In genomic region chr7:136530831-136531230, GRCh38 we compare ENCODE assay signal across 22 cellular contexts.
"Had no signal": no experiment of that assay in that cellular context is flagged by ENCODE, and none has a peak within 500 bp of the region (broad histone marks: within the 10 kb centered on the region; RNA-seq: fewer than 3 reads in every experiment).

No MANE protein-coding gene starts in this region.

- H3K27ac Mint-ChIP-seq: activated CD4-positive, alpha-beta T cell treated with anti-CD3 and anti-CD28 coated beads for 36 hours; activated CD8-positive, alpha-beta memory T cell treated with anti-CD3 and anti-CD28 coated beads, Interleukin-2, amount 10 ng/mL, durations not matched to agents 7 days and 5 days; activated CD8-positive, alpha-beta T cell treated with anti-CD3 and anti-CD28 coated beads, Interleukin-2, amount 10 ng/mL, durations not matched to agents 7 days and 5 days; activated naive CD4-positive, alpha-beta T cell treated with anti-CD3 and anti-CD28 coated beads, Interleukin-2, amount 50 U/mL, for 72 hours; activated T-cell treated with anti-CD3 and anti-CD28 coated beads, Interleukin-2, amount 50 U/mL, for 72 hours; natural killer cell treated with Interleukin-12 subunit alpha and Interleukin-12 subunit beta and Interleukin-15 and Interleukin-18, amount 100 ng/mL, for 72 hours had no signal

- H3K27ac ChIP-seq: gastroesophageal sphincter, hepatocyte, left ventricle myocardium inferior, tibial nerve had no signal

- H2AFZ ChIP-seq: hepatocyte had no signal

- H3K4me3 Mint-ChIP-seq: activated CD4-positive, alpha-beta T cell treated with anti-CD3 and anti-CD28 coated beads for 36 hours; activated CD8-positive, alpha-beta memory T cell treated with anti-CD3 and anti-CD28 coated beads, Interleukin-2, amount 10 ng/mL, durations not matched to agents 7 days and 5 days; activated CD8-positive, alpha-beta T cell treated with anti-CD3 and anti-CD28 coated beads, Interleukin-2, amount 10 ng/mL, durations not matched to agents 7 days and 5 days; activated T-cell treated with anti-CD3 and anti-CD28 coated beads, Interleukin-2, amount 50 U/mL, for 72 hours; central memory CD8-positive, alpha-beta T cell; natural killer cell treated with Interleukin-12 subunit alpha and Interleukin-12 subunit beta and Interleukin-15 and Interleukin-18, amount 100 ng/mL, for 72 hours had no signal

- H3K27me3 Mint-ChIP-seq: activated CD4-positive, alpha-beta T cell treated with anti-CD3 and anti-CD28 coated beads for 36 hours; activated CD8-positive, alpha-beta memory T cell treated with anti-CD3 and anti-CD28 coated beads, Interleukin-2, amount 10 ng/mL, durations not matched to agents 7 days and 5 days; central memory CD8-positive, alpha-beta T cell; natural killer cell treated with Interleukin-12 subunit alpha and Interleukin-12 subunit beta and Interleukin-15 and Interleukin-18, amount 100 ng/mL, for 72 hours had no signal

- H3K4me1 Mint-ChIP-seq: activated CD4-positive, alpha-beta T cell treated with anti-CD3 and anti-CD28 coated beads for 36 hours; activated CD8-positive, alpha-beta memory T cell treated with anti-CD3 and anti-CD28 coated beads, Interleukin-2, amount 10 ng/mL, durations not matched to agents 7 days and 5 days; central memory CD8-positive, alpha-beta T cell had no signal

- H3K4me1 ChIP-seq: gastroesophageal sphincter, left ventricle myocardium inferior, tibial nerve had no signal

- H3K4me3 ChIP-seq: gastroesophageal sphincter, hepatocyte, left ventricle myocardium inferior, mucosa of descending colon, tibial nerve had no signal

- H3K9me3 ChIP-seq: left ventricle myocardium inferior had no signal

- H3K27me3 ChIP-seq: gastroesophageal sphincter, hepatocyte, tibial nerve had no signal

- H3K4me2 ChIP-seq: hepatocyte had no signal

- H3K36me3 ChIP-seq: gastroesophageal sphincter, left ventricle myocardium inferior, tibial nerve had no signal

- H3K79me2 ChIP-seq: hepatocyte had no signal

- H3K36me3 Mint-ChIP-seq: activated CD8-positive, alpha-beta memory T cell treated with anti-CD3 and anti-CD28 coated beads, Interleukin-2, amount 10 ng/mL, durations not matched to agents 7 days and 5 days had no signal

- DNase-seq: activated CD4-positive, alpha-beta T cell treated with anti-CD3 and anti-CD28 coated beads for 36 hours; activated CD4-positive, CD25-positive, alpha-beta regulatory T cell; activated CD8-positive, alpha-beta memory T cell treated with anti-CD3 and anti-CD28 coated beads, Interleukin-2, amount 10 ng/mL, durations not matched to agents 7 days and 5 days; activated CD8-positive, alpha-beta T cell treated with anti-CD3 and anti-CD28 coated beads, Interleukin-2, amount 10 ng/mL, durations not matched to agents 7 days and 5 days; activated naive CD4-positive, alpha-beta T cell; activated T-cell treated with anti-CD3 and anti-CD28 coated beads for 4 hours; activated T-cell treated with anti-CD3 and anti-CD28 coated beads, Interleukin-2, amount 50 U/mL, for 72 hours; effector memory CD4-positive, alpha-beta T cell; islet precursor cell; left ventricle myocardium inferior; mucosa of descending colon; posterior cingulate gyrus; right cardiac atrium; stimulated activated CD4-positive, alpha-beta T cell treated with anti-CD3 and anti-CD28 coated beads, Interleukin-15, amount 100 ng/mL, for 24 hours; stimulated activated CD4-positive, alpha-beta T cell treated with anti-CD3 and anti-CD28 coated beads, Interleukin-2, amount 100 ng/mL, for 48 hours; stimulated activated naive CD4-positive, alpha-beta T cell treated with Interleukin-2 at 50 U/mL for 16 hours had no signal
